9 cellular contexts compared by ENCODE assay signal in the genomic region with DNA sequence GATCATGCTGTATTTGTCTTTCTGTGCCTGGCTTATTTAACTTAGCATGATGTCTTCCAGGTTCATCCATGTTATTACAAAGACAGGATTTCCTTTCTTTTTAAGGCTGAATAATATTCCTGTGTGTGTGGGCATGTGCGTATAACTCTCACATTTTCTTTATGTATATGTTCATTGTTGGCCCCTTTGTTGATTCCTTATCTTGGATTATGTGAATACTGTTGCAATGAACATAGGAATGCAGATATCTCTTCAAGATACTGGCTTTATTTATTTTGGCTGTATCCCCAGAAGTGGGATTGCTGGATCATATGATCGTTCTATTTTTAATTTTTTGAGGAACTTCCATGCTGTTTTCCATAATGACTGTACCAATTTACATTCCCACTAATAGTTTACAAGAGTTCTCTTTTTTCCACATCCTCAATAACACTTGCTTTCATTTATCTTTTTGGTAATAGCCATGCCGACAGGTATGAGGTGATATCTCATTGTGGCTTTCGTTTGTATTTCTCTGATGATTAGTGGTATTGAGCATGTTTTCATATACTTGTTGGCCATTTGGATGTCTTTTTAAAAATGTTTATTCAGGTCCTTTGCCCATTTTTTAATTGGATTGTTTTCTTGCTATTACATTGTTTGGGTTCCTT. TPM values are rescaled to one million over a fixed set of nuclear protein-coding genes. Genes with fewer than 3 reads are reported as not detected.
DNase-seq lines count a peak whose midpoint lies in the region; ATAC-seq and TF ChIP-seq lines count a peak whose summit lies in the region.
"Had no signal": no experiment of that assay in that cellular context is flagged by ENCODE, and none has a peak within 500 bp of the region (broad histone marks: within the 10 kb centered on the region; RNA-seq: fewer than 3 reads in every experiment).

No MANE protein-coding gene starts in this region.

- TF ChIP-seq CTCF in fibroblast of villous mesenchyme (IDR thresholded peaks at IDR 0.05; ENCODE audit: insufficient read depth, low read depth, low read length) (no peak), prostate gland (IDR thresholded peaks at IDR 0.05) (no peak)

- ATAC-seq in HG02973 (IDR thresholded peaks at IDR 0.05; ENCODE audit: unreplicated experiment) (no peak), esophagus mucosa (no peak)

- no peak overlapping the region for H3K27ac ChIP-seq in SJCRH30
- peak overlapping the region; percentile 20 to 49 for H3K27ac ChIP-seq in prostate gland

- H3K4me1 ChIP-seq in SJCRH30, result peaks cover 15% of the 10 kb centered on the region
- H3K4me1 ChIP-seq in prostate gland (replicated peaks), result no peaks in the 10 kb centered on the region

- DNase-seq in EL (peak; percentile 87), SJCRH30 (peak; percentile 14 to 60), fibroblast of villous mesenchyme (ENCODE audit: low read depth) (peak; percentile 87), prostate gland (ENCODE audit: low spot score) (no peak), GF-D8 (lab: John Stamatoyannopoulos, UW) (no peak)
- no peak for DNase-seq in activated CD4-positive, alpha-beta T cell treated with anti-CD3 and anti-CD28 coated beads, Interleukin-2, amount 50 U/mL, for 4 hours
- DNase-seq: activated CD4-positive, alpha-beta T cell treated with anti-CD3 and anti-CD28 coated beads for 4 hours had no signal

- no peaks in the 10 kb centered on the region for H3K27me3 ChIP-seq in SJCRH30
- no peaks in the 10 kb centered on the region for H3K27me3 ChIP-seq in prostate gland (replicated peaks; ENCODE audit: insufficient read depth)

- TF ChIP-seq POLR2A in prostate gland (IDR thresholded peaks at IDR 0.05), result no peak

- 22% methylated on average over 4 of the region's 4 CpGs for WGBS in prostate gland

- H3K4me3 ChIP-seq in SJCRH30, result no peak overlapping the region
- no peak overlapping the region for H3K4me3 ChIP-seq in fibroblast of villous mesenchyme (ENCODE audit: low read depth, low read length)
- no peak overlapping the region for H3K4me3 ChIP-seq in prostate gland

- H3K9me3 ChIP-seq in SJCRH30 (replicated peaks) (no peaks in the 10 kb centered on the region), prostate gland (no peaks in the 10 kb centered on the region)

- intact Hi-C loops in prostate gland (cut with DNase I), result no loop called here

- no peaks in the 10 kb centered on the region for H3K36me3 ChIP-seq in SJCRH30
- no peaks in the 10 kb centered on the region for H3K36me3 ChIP-seq in prostate gland

RNA-seq across cellular contexts. Expression of a gene that starts 38.0 kb away (rescaled TPM):
- total RNA-seq in SJCRH30 (2014; rRNA removed; shearing (Covaris generic)), result 3.1 and 4.5 TPM in 2 replicates
- total RNA-seq in fibroblast of villous mesenchyme (8.1 and 15.5 TPM in 2 replicates), prostate gland (10 to 100 TPM; 21.5 to 52.3 TPM), esophagus mucosa (6.5 TPM)

RNA-seq across cellular contexts. Expression of a gene that starts 50.2 kb away (rescaled TPM):
- total RNA-seq in SJCRH30 (2014; rRNA removed; shearing (Covaris generic)), result 18.9 and 22.2 TPM in 2 replicates
- 18.4 and 21.6 TPM in 2 replicates for total RNA-seq in fibroblast of villous mesenchyme
- total RNA-seq in prostate gland, result 10 to 100 TPM; 12.5 to 19.8 TPM
- total RNA-seq in esophagus mucosa, result 12.9 TPM

Comparison
In these comparisons a context has a peak if more than half of its experiments do, and no peak if none do; other contexts are left out.
1. DNase-seq: peak in EL (single experiment), SJCRH30 (2 of 2) and fibroblast of villous mesenchyme (single experiment); none in prostate gland (single experiment), GF-D8 (single experiment) and activated CD4-positive, alpha-beta T cell treated with anti-CD3 and anti-CD28 coated beads, Interleukin-2, amount 50 U/mL, for 4 hours (0 of 2).